12 cellular contexts compared by ENCODE assay signal in the genomic region with DNA sequence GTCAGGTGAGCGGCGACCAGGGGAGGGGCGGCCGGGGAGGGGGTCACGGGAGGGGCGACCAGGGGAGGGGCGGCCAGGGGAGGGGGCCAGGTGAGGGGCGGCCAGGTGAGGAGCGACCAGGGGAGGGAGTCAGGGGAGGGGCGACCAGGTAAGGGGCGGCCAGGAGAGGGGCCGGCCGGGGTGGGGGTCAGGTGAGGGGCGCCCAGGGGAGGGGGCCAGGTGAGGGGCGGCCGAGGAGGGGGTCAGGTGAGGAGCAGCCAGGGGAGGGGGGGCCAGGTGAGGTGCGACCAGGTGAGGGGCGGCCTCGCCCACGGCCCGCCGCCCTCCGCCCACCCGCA. TPM values are rescaled to one million over a fixed set of nuclear protein-coding genes. Genes with fewer than 3 reads are reported as not detected.
DNase-seq lines count a peak whose midpoint lies in the region; ATAC-seq and TF ChIP-seq lines count a peak whose summit lies in the region.
"Had no signal": no experiment of that assay in that cellular context is flagged by ENCODE, and none has a peak within 500 bp of the region (broad histone marks: within the 10 kb centered on the region; RNA-seq: fewer than 3 reads in every experiment).

No MANE protein-coding gene starts in this region.

- H3K36me3 ChIP-seq in Caco-2 (ENCODE audit: control insufficient read depth, insufficient read depth, low read length): no peaks in the 10 kb centered on the region
- H3K36me3 ChIP-seq in PC-3 (ENCODE audit: low read depth, low read length): peaks cover 17% of the 10 kb centered on the region; the same call in 1 of the 2 replicates
- H3K36me3 ChIP-seq in prostate gland: no peaks in the 10 kb centered on the region
- H3K36me3 ChIP-seq: adrenal gland had no signal

- no peak overlapping the region for H3K27ac ChIP-seq in PC-3 (ENCODE audit: low read length)
- H3K27ac ChIP-seq in prostate gland: peak overlapping the region; percentile 51 to 71
- H3K27ac ChIP-seq: adrenal gland had no signal

- POLR2A ChIA-PET in Caco-2 (lab: Charles Lee) (no interaction called here), PC-3 (lab: Charles Lee; ENCODE audit: unreplicated experiment) (no interaction called here)

- peaks cover 5% of the 10 kb centered on the region for H3K27me3 Mint-ChIP-seq in Caco-2 (ENCODE audit: insufficient read depth, unreplicated experiment)
- H3K27me3 Mint-ChIP-seq: stimulated activated naive CD8-positive, alpha-beta T cell treated with anti-CD3 and anti-CD28 coated beads, Interleukin-15, amount 100 ng/mL, for 72 hours had no signal

- no peak for TF ChIP-seq CTCF in Caco-2 (IDR thresholded peaks at IDR 0.05; ENCODE audit: insufficient read depth in 1 of 2, low read depth in 1 of 2, low read length in 1 of 2, severe bottlenecking in 1 of 2, unreplicated experiment in 1 of 2)
- TF ChIP-seq CTCF in PC-3 (conservative IDR thresholded peaks at IDR 0.05; ENCODE audit: low read depth, low read length): no peak
- no peak for TF ChIP-seq CTCF in fibroblast of villous mesenchyme (IDR thresholded peaks at IDR 0.05; ENCODE audit: insufficient read depth, low read depth, low read length)
- no peak for TF ChIP-seq CTCF in prostate gland (IDR thresholded peaks at IDR 0.05)

- DNase-seq in Caco-2 (peak; percentile 22 to 66), PC-3 (no peak), fibroblast of villous mesenchyme (ENCODE audit: low read depth) (no peak), prostate gland (ENCODE audit: low spot score) (no peak), GM19238 (ENCODE audit: insufficient read length, low spot score) (no peak), NCI-H345 treated with DMSO at 0.1 percent for 48 hours (lab: John Stamatoyannopoulos, UW; ENCODE audit: unreplicated experiment) (no peak)
- DNase-seq: DMS79 treated with DMSO at 0.1 percent for 48 hours had no signal

- H3K27me3 ChIP-seq in Caco-2 (replicated peaks; ENCODE audit: control insufficient read depth, insufficient read depth, low read length) (no peaks in the 10 kb centered on the region), PC-3 (ENCODE audit: low read length) (no peaks in the 10 kb centered on the region), prostate gland (replicated peaks; ENCODE audit: insufficient read depth) (no peaks in the 10 kb centered on the region)
- H3K27me3 ChIP-seq: adrenal gland had no signal

- H2AFZ ChIP-seq in PC-3 (ENCODE audit: low read length): peak overlapping the region; percentile 57; the same call in 1 of the 2 replicates

- intact Hi-C loops in Caco-2 (cut with micrococcal nuclease; ENCODE audit: unreplicated experiment): loop anchor here (5.0 kb wide), 1 partner anchor 91 kb away; a partner anchor contains a TSS
- intact Hi-C loops in PC-3 (cut with micrococcal nuclease): no loop called here
- intact Hi-C loops in prostate gland (cut with DNase I): no loop called here

- H4K20me1 ChIP-seq in PC-3 (ENCODE audit: low read length): no peaks in the 10 kb centered on the region

- H3K9me3 Mint-ChIP-seq in Caco-2 (ENCODE audit: unreplicated experiment): no peaks in the 10 kb centered on the region
- H3K9me3 Mint-ChIP-seq: activated CD4-positive, alpha-beta T cell treated with anti-CD3 and anti-CD28 coated beads, Interleukin-2, amount 10 ng/mL, durations not matched to agents 7 days and 5 days; stimulated activated naive CD8-positive, alpha-beta T cell treated with anti-CD3 and anti-CD28 coated beads, Interleukin-15, amount 100 ng/mL, for 72 hours had no signal

- H3K4me1 Mint-ChIP-seq in Caco-2 (ENCODE audit: low read depth, unreplicated experiment): peaks cover 25% of the 10 kb centered on the region

- H3K4me1 ChIP-seq in Caco-2: peaks cover 7% of the 10 kb centered on the region; the same call in 1 of the 2 replicates
- H3K4me1 ChIP-seq in PC-3 (ENCODE audit: insufficient read depth, low read length): peaks cover 15% of the 10 kb centered on the region
- H3K4me1 ChIP-seq in prostate gland (replicated peaks): no peaks in the 10 kb centered on the region
- H3K4me1 ChIP-seq: adrenal gland had no signal

- no peaks in the 10 kb centered on the region for H3F3A ChIP-seq in PC-3 (ENCODE audit: low read length, unreplicated experiment)

- no TSS peak for BruUV-seq in Caco-2 (replicated peaks; lab: Mats Ljungman, UMichigan)
- no TSS peak for BruUV-seq in PC-3 (replicated peaks; lab: Mats Ljungman, UMichigan)

- H3K4me3 ChIP-seq in Caco-2 (ENCODE audit: low read depth, low read length) (peak overlapping the region; percentile 67), PC-3 (ENCODE audit: low read length) (peak overlapping the region; percentile 69), fibroblast of villous mesenchyme (ENCODE audit: low read depth, low read length) (peak overlapping the region; percentile 49), prostate gland (peak overlapping the region; percentile 53 to 67)

- CTCF ChIA-PET in Caco-2 (lab: Charles Lee) (no interaction called here), PC-3 (lab: Charles Lee) (no interaction called here)

- no peak overlapping the region for H3K27ac Mint-ChIP-seq in Caco-2 (ENCODE audit: unreplicated experiment)

- peaks cover 5% of the 10 kb centered on the region for H3K79me2 ChIP-seq in PC-3 (ENCODE audit: low read length)

- peak overlapping the region; percentile 76 for H3K4me2 ChIP-seq in PC-3 (ENCODE audit: low read length)

- H3K4me3 Mint-ChIP-seq in Caco-2 (ENCODE audit: unreplicated experiment): peak overlapping the region; percentile 72

- no peaks in the 10 kb centered on the region for H3K9me3 ChIP-seq in Caco-2
- no peaks in the 10 kb centered on the region for H3K9me3 ChIP-seq in PC-3 (ENCODE audit: low read length)
- no peaks in the 10 kb centered on the region for H3K9me3 ChIP-seq in prostate gland
- H3K9me3 ChIP-seq: adrenal gland had no signal

- peaks cover 15% of the 10 kb centered on the region for H3K36me3 Mint-ChIP-seq in Caco-2 (ENCODE audit: insufficient read depth, unreplicated experiment)

- H3K9me2 ChIP-seq in PC-3 (replicated peaks; ENCODE audit: low read length): no peaks in the 10 kb centered on the region

- H3K9ac ChIP-seq in PC-3 (ENCODE audit: low read length): peak overlapping the region; percentile 73; the same call in 1 of the 2 replicates

- ATAC-seq in PC-3 (no peak), GM21381 (IDR thresholded peaks at IDR 0.05; ENCODE audit: unreplicated experiment) (no peak), GM21529 (IDR thresholded peaks at IDR 0.05; ENCODE audit: unreplicated experiment) (no peak)

- no peak for TF ChIP-seq POLR2A in prostate gland (IDR thresholded peaks at IDR 0.05)

- WGBS in prostate gland: 9% methylated on average over 12 of the region's 24 CpGs

RNA-seq across cellular contexts. Expression of a gene that starts 0.4 kb away (rescaled TPM):
- 22.1 and 26.2 TPM in 2 replicates for total RNA-seq in Caco-2 (2022)
- 25.8 and 30.2 TPM in 2 replicates for total RNA-seq in PC-3 (2014; rRNA removed)
- total RNA-seq in fibroblast of villous mesenchyme: 0.32 and 2.6 TPM in 2 replicates
- 10 to 100 TPM; 20.6 to 24.5 TPM for total RNA-seq in prostate gland

Comparison
In these comparisons a context has a peak if more than half of its experiments do, and no peak if none do; other contexts are left out.
1. DNase-seq: peak in Caco-2 (2 of 2); none in PC-3 (single experiment), fibroblast of villous mesenchyme (single experiment), prostate gland (single experiment), GM19238 (single experiment) and NCI-H345 treated with DMSO at 0.1 percent for 48 hours (single experiment).
2. Peak in every context shown above with its lines, with median percentiles within 50 percentile points of each other: H3K4me3 ChIP-seq.